ENCODE assay signal across 16 cellular contexts in the genomic region with DNA sequence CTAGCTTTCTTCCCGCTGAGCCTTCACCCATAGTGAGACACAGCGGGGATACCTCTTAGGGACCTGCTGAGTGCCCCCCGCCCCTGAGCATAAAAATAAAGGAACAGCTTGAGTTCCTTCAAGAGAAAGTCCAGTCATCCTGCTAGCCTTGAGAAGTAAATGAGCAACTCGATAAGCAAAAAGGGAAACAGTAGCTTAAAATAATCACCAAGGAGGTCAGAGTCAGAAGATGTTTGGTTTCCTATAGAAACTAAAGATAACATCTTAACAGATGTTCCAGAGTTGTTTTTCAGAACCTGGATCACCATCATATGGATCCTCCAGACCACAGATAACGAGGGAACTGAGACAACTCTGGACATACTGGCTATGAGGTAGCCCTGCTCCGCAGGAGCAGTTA.
DNase-seq lines count a peak whose midpoint lies in the region; TF ChIP-seq lines count a peak whose summit lies in the region.
"Had no signal": no experiment of that assay in that cellular context is flagged by ENCODE, and none has a peak within 500 bp of the region (broad histone marks: within the 10 kb centered on the region; RNA-seq: fewer than 3 reads in every experiment).

No MANE protein-coding gene starts in this region.

- no peaks in the 10 kb centered on the region for H3K27me3 ChIP-seq in SJSA1 (replicated peaks)
- no peaks in the 10 kb centered on the region for H3K27me3 ChIP-seq in osteoblast (ENCODE audit: insufficient read depth, low read length)
- H3K27me3 ChIP-seq in testis: no peaks in the 10 kb centered on the region

- no peaks in the 10 kb centered on the region for H4K20me1 ChIP-seq in osteoblast (ENCODE audit: insufficient read depth, low read length)

- intact Hi-C loops in testis (cut with DNase I; ENCODE audit: low total_unique reads): no loop called here

- WGBS in testis, 2 donors: 71 to 76% methylated on average over 6 of the region's 6 CpGs

- H3K4me3 ChIP-seq in SJSA1: no peak overlapping the region
- no peak overlapping the region for H3K4me3 ChIP-seq in choroid plexus epithelial cell (ENCODE audit: low read depth, low read length)
- H3K4me3 ChIP-seq in osteoblast (ENCODE audit: insufficient read depth, low read length): no peak overlapping the region
- no peak overlapping the region for H3K4me3 ChIP-seq in testis
- H3K4me3 ChIP-seq: lung had no signal

- no peaks in the 10 kb centered on the region for H3K9me3 ChIP-seq in SJSA1 (replicated peaks)
- no peaks in the 10 kb centered on the region for H3K9me3 ChIP-seq in osteoblast (ENCODE audit: low read depth, low read length)
- no peaks in the 10 kb centered on the region for H3K9me3 ChIP-seq in testis

- no peak overlapping the region for H2AFZ ChIP-seq in osteoblast (ENCODE audit: low read length)

- H3K27ac ChIP-seq in SJSA1 (peak overlapping the region; percentile 74), osteoblast (ENCODE audit: low read depth, low read length) (peak overlapping the region; percentile 34), testis (no peak overlapping the region)

- DNase-seq in ELR (ENCODE audit: low read depth) (peak; percentile 34), SJSA1 (ENCODE audit: low read depth in 1 of 2, low spot score in 2 of 2) (no peak), choroid plexus epithelial cell (ENCODE audit: low read depth) (peak; percentile 84), osteoblast (ENCODE audit: insufficient read length, low spot score, missing footprints) (peak; percentile 51), testis (no peak), NCI-H2029 treated with DMSO at 0.1 percent for 48 hours (lab: John Stamatoyannopoulos, UW) (no peak), inferior parietal cortex (ENCODE audit: extremely low spot score) (no peak), hippocampal formation (lab: John Stamatoyannopoulos, UW) (no peak)
- DNase-seq: activated CD8-positive, alpha-beta T cell treated with anti-CD3 and anti-CD28 coated beads for 36 hours; activated T-cell treated with anti-CD3 and anti-CD28 coated beads, Interleukin-2, amount 50 U/mL, for 24 hours; islet precursor cell; naive B cell; NCI-H1694 treated with DMSO at 0.1 percent for 48 hours; RPMI8226; stimulated activated CD4-positive, alpha-beta T cell treated with anti-CD3 and anti-CD28 coated beads, Interleukin-2, amount 100 ng/mL, for 48 hours had no signal

- peaks cover 10% of the 10 kb centered on the region; the same call in 1 of the 2 replicates for H3K36me3 ChIP-seq in SJSA1
- H3K36me3 ChIP-seq in osteoblast (ENCODE audit: insufficient read depth, low read length): peaks cover 3% of the 10 kb centered on the region
- no peaks in the 10 kb centered on the region for H3K36me3 ChIP-seq in testis (ENCODE audit: low read depth, missing control alignments)

- no peak for TF ChIP-seq CTCF in choroid plexus epithelial cell (conservative IDR thresholded peaks at IDR 0.05; ENCODE audit: low read depth, low read length)
- no peak for TF ChIP-seq CTCF in osteoblast (IDR thresholded peaks at IDR 0.05; ENCODE audit: extremely low read depth, low read depth, low read length)
- TF ChIP-seq CTCF in testis (IDR thresholded peaks at IDR 0.05): no peak

- peaks cover 3% of the 10 kb centered on the region for H3K79me2 ChIP-seq in osteoblast (ENCODE audit: insufficient read depth, low read length)

- no peak overlapping the region for H3K4me2 ChIP-seq in osteoblast (ENCODE audit: insufficient read depth, low read length)

- TF ChIP-seq POLR2A in testis (IDR thresholded peaks at IDR 0.05): no peak

- H3K4me1 ChIP-seq in SJSA1 (replicated peaks) (peaks cover 32% of the 10 kb centered on the region), osteoblast (ENCODE audit: insufficient read depth, low read length) (peaks cover 16% of the 10 kb centered on the region), testis (no peaks in the 10 kb centered on the region)

Comparison
In these comparisons a context has a peak if more than half of its experiments do, and no peak if none do; other contexts are left out.
1. DNase-seq: peak in ELR (single experiment), choroid plexus epithelial cell (single experiment) and osteoblast (single experiment); none in SJSA1 (0 of 2), testis (single experiment), NCI-H2029 treated with DMSO at 0.1 percent for 48 hours (single experiment), inferior parietal cortex (single experiment) and hippocampal formation (0 of 2).
2. H3K27ac ChIP-seq: peak in SJSA1 (single experiment) and osteoblast (single experiment); none in testis (0 of 2).